11 cellular contexts compared by ENCODE assay signal in genomic region chr14:69592923-69593677, GRCh38. TPM values are rescaled to one million over a fixed set of nuclear protein-coding genes. Genes with fewer than 3 reads are reported as not detected.
A peak's percentile ranks its signal among the peaks of the same experiment; 100 is the strongest.
DNase-seq lines count a peak whose midpoint lies in the region; ATAC-seq and TF ChIP-seq lines count a peak whose summit lies in the region.
"Had no signal": no experiment of that assay in that cellular context is flagged by ENCODE, and none has a peak within 500 bp of the region (broad histone marks: within the 10 kb centered on the region; RNA-seq: fewer than 3 reads in every experiment).

No MANE protein-coding gene starts in this region.

- H3K27ac ChIP-seq in DND-41 (ENCODE audit: low read length) (no peak overlapping the region), OCI-LY3 (ENCODE audit: low read length) (no peak overlapping the region), sigmoid colon (peak overlapping the region in 2 of 4 donors; percentile 6 to 25)

- no peaks in the 10 kb centered on the region for H3K9me3 Mint-ChIP-seq in immature natural killer cell
- no peaks in the 10 kb centered on the region for H3K9me3 Mint-ChIP-seq in naive thymus-derived CD8-positive, alpha-beta T cell

- POLR2A ChIA-PET in naive thymus-derived CD8-positive, alpha-beta T cell (lab: Charles Lee): interaction anchor here (0.9 to 1.0 kb wide), 2 partner anchors 19 to 174 kb away, joined by 3 read pairs; partner anchors contain the start of gene SRSF5

- no peak for TF ChIP-seq POLR2A in sigmoid colon (IDR thresholded peaks at IDR 0.05)

- H3K9me3 ChIP-seq in DND-41 (ENCODE audit: insufficient read depth, low read length, severe bottlenecking) (no peaks in the 10 kb centered on the region), OCI-LY3 (ENCODE audit: insufficient read depth, low read length) (no peaks in the 10 kb centered on the region), sigmoid colon (no peaks in the 10 kb centered on the region)

- DNase-seq in DND-41 (no peak), fibroblast of the conjunctiva (ENCODE audit: low read depth) (peak; percentile 78), sigmoid colon (peak; percentile 77), cerebellar cortex (ENCODE audit: low spot score) (no peak), SIG-M5 treated with dmso at 0.1 percent for 504 hours (lab: John Stamatoyannopoulos, UW; ENCODE audit: unreplicated experiment) (no peak), immature natural killer cell (no peak)
- no peak for DNase-seq in naive thymus-derived CD8-positive, alpha-beta T cell
- DNase-seq: activated CD4-positive, alpha-beta T cell treated with anti-CD3 and anti-CD28 coated beads for 1 hour; NCI-H1436 treated with DMSO at 0.1 percent for 48 hours; stimulated activated CD4-positive, alpha-beta T cell treated with anti-CD3 and anti-CD28 coated beads, Interleukin-4, amount 100 ng/mL, for 4 hours had no signal

- peaks cover 0 to 6% (median 4%) of the 10 kb centered on the region in 3 donors for H3K27me3 Mint-ChIP-seq in immature natural killer cell (ENCODE audit: low read depth in 3 of 3)
- peaks cover 0 to 1% (median 0%) of the 10 kb centered on the region in 5 donors for H3K27me3 Mint-ChIP-seq in naive thymus-derived CD8-positive, alpha-beta T cell

- H3K9ac ChIP-seq in DND-41 (ENCODE audit: low read depth, low read length): no peak overlapping the region
- peak overlapping the region; percentile 18; the same call in 1 of the 2 replicates for H3K9ac ChIP-seq in OCI-LY3 (ENCODE audit: low read length)

- H3K27me3 ChIP-seq in DND-41 (ENCODE audit: insufficient read depth, low read length, poor library complexity): peaks cover 3% of the 10 kb centered on the region
- no peaks in the 10 kb centered on the region for H3K27me3 ChIP-seq in OCI-LY3 (ENCODE audit: low read depth, low read length)
- no peaks in the 10 kb centered on the region for H3K27me3 ChIP-seq in sigmoid colon

- intact Hi-C loops in sigmoid colon (cut with DNase I): no loop called here

- H3K4me3 Mint-ChIP-seq in immature natural killer cell: no peak overlapping the region
- no peak overlapping the region for H3K4me3 Mint-ChIP-seq in naive thymus-derived CD8-positive, alpha-beta T cell

- peak overlapping the region in 1 of 6 donors; percentile 16 for H3K27ac Mint-ChIP-seq in immature natural killer cell
- peak overlapping the region in 3 of 10 donors; percentile 19 to 44 (median 25) for H3K27ac Mint-ChIP-seq in naive thymus-derived CD8-positive, alpha-beta T cell

- H3K79me2 ChIP-seq in DND-41 (ENCODE audit: insufficient read depth, low read length): no peaks in the 10 kb centered on the region
- no peaks in the 10 kb centered on the region for H3K79me2 ChIP-seq in OCI-LY3 (ENCODE audit: low read length)

- TF ChIP-seq EP300 in sigmoid colon (IDR thresholded peaks at IDR 0.05): no peak

- H2AFZ ChIP-seq in DND-41 (ENCODE audit: low read depth, low read length) (no peak overlapping the region), OCI-LY3 (ENCODE audit: low read depth, low read length) (peak overlapping the region; percentile 87)

- H3K36me3 ChIP-seq in DND-41 (ENCODE audit: insufficient read depth, low read length) (no peaks in the 10 kb centered on the region), OCI-LY3 (replicated peaks; ENCODE audit: low read depth, low read length) (no peaks in the 10 kb centered on the region), sigmoid colon (no peaks in the 10 kb centered on the region)

- H3K4me2 ChIP-seq in DND-41 (ENCODE audit: insufficient read depth, low read length): no peak overlapping the region
- peak overlapping the region; percentile 94 for H3K4me2 ChIP-seq in OCI-LY3 (ENCODE audit: low read length)

- peak; percentile 33; the same call in 1 of the 3 replicates for ATAC-seq in DND-41 (ENCODE audit: insufficient read depth, low read depth)
- no peak for ATAC-seq in naive thymus-derived CD8-positive, alpha-beta T cell

- H3K36me3 Mint-ChIP-seq in immature natural killer cell: no peaks in the 10 kb centered on the region
- no peaks in the 10 kb centered on the region for H3K36me3 Mint-ChIP-seq in naive thymus-derived CD8-positive, alpha-beta T cell

- TF ChIP-seq CTCF in DND-41 (IDR thresholded peaks at IDR 0.05; ENCODE audit: borderline replicate concordance, extremely low read depth, low read length, poor library complexity, severe bottlenecking) (no peak), OCI-LY3 (IDR thresholded peaks at IDR 0.05; ENCODE audit: low read depth, low read length) (no peak), sigmoid colon (IDR thresholded peaks at IDR 0.05) (no peak)

- no peak overlapping the region for H3K4me3 ChIP-seq in DND-41 (ENCODE audit: low read depth in 1 of 2, low read length in 2 of 2)
- peak overlapping the region; percentile 63 for H3K4me3 ChIP-seq in OCI-LY3 (ENCODE audit: low read length)
- peak overlapping the region in 1 of 4 donors; percentile 23 for H3K4me3 ChIP-seq in sigmoid colon

- H4K20me1 ChIP-seq in DND-41 (ENCODE audit: insufficient read depth, low read length) (no peaks in the 10 kb centered on the region), OCI-LY3 (ENCODE audit: insufficient read depth, low read length) (no peaks in the 10 kb centered on the region)

- 64 to 67% methylated on average over 7 of the region's 7 CpGs for WGBS in sigmoid colon, 2 donors

- H3K4me1 ChIP-seq in DND-41 (ENCODE audit: insufficient read depth, low read length) (no peaks in the 10 kb centered on the region), OCI-LY3 (ENCODE audit: low read length) (peaks cover 13% of the 10 kb centered on the region), sigmoid colon (peaks cover 0 to 9% (median 0%) of the 10 kb centered on the region in 4 donors)

- no peaks in the 10 kb centered on the region for H3K4me1 Mint-ChIP-seq in immature natural killer cell
- no peaks in the 10 kb centered on the region for H3K4me1 Mint-ChIP-seq in naive thymus-derived CD8-positive, alpha-beta T cell

RNA-seq across cellular contexts. Expression of gene SUSD6, which starts 18.3 kb away (rescaled TPM):
- 10 to 100 TPM; 13.5 to 62.0 (median 18.6) TPM for total RNA-seq in sigmoid colon
- polyA plus RNA-seq in sigmoid colon (10 to 100 TPM in 2 of 3 donors, 1 to 10 TPM in 1; 5.4 to 36.7 (median 10.4) TPM), immature natural killer cell (10 to 100 TPM; 13.0 to 24.1 (median 15.5) TPM)
- 10 to 100 TPM; 34.7 to 38.8 TPM for total RNA-seq in naive thymus-derived CD8-positive, alpha-beta T cell
- 1 to 10 TPM; 4.5 to 6.8 (median 5.6) TPM for polyA plus RNA-seq in naive thymus-derived CD8-positive, alpha-beta T cell

RNA-seq across cellular contexts. Expression of gene CCDC177, which starts 18.4 kb away (rescaled TPM):
- not detected for total RNA-seq in sigmoid colon
- polyA plus RNA-seq in sigmoid colon (not detected), immature natural killer cell (not detected)
- total RNA-seq in naive thymus-derived CD8-positive, alpha-beta T cell: not detected
- polyA plus RNA-seq in naive thymus-derived CD8-positive, alpha-beta T cell: not detected

Comparison
In these comparisons a context has a peak if more than half of its experiments do, and no peak if none do; other contexts are left out.
1. DNase-seq: peak in fibroblast of the conjunctiva (single experiment) and sigmoid colon (single experiment); none in DND-41 (single experiment), cerebellar cortex (single experiment), SIG-M5 treated with dmso at 0.1 percent for 504 hours (single experiment), immature natural killer cell (0 of 3) and naive thymus-derived CD8-positive, alpha-beta T cell (0 of 10).